16 cellular contexts compared by ENCODE assay signal in genomic region chr6:499617-500016, GRCh38.
DNase-seq lines count a peak whose midpoint lies in the region; ATAC-seq, FAIRE-seq and TF ChIP-seq lines count a peak whose summit lies in the region.
"Had no signal": no experiment of that assay in that cellular context is flagged by ENCODE, and none has a peak within 500 bp of the region (broad histone marks: within the 10 kb centered on the region; RNA-seq: fewer than 3 reads in every experiment).

No MANE protein-coding gene starts in this region.

- peaks cover 15 to 32% (median 23%) of the 10 kb centered on the region in 11 experiments; a peak in 18 of 22 replicates for H3K36me3 ChIP-seq in BLaER1 treated with 17β-estradiol and CSF1 and Interleukin-3, amounts not matched to agents 10 nM and 100 nM
- H3K36me3 ChIP-seq in adrenal gland (replicated peaks in 1 of 2): peaks cover 0 to 17% of the 10 kb centered on the region in 2 donors

- peaks cover 0 to 10% (median 0%) of the 10 kb centered on the region in 11 experiments; a peak in 2 of 22 replicates for H4K20me1 ChIP-seq in BLaER1 treated with 17β-estradiol and CSF1 and Interleukin-3, amounts not matched to agents 10 nM and 100 nM

- H3K27ac Mint-ChIP-seq in activated naive CD8-positive, alpha-beta T cell treated with anti-CD3 and anti-CD28 coated beads, Interleukin-2, amount 50 U/mL, for 24 hours: peak overlapping the region; percentile 99
- H3K27ac Mint-ChIP-seq: brain had no signal

- WGBS in adrenal gland, 4 donors: 82 to 87% (median 84%) methylated on average over 3 of the region's 3 CpGs

- no peaks in the 10 kb centered on the region for H3K9me3 Mint-ChIP-seq in activated naive CD8-positive, alpha-beta T cell treated with anti-CD3 and anti-CD28 coated beads, Interleukin-2, amount 50 U/mL, for 24 hours
- H3K9me3 Mint-ChIP-seq: brain had no signal

- TF ChIP-seq POLR2A in GM12892 (IDR thresholded peaks at IDR 0.05; ENCODE audit: low read depth, low read length) (no peak), adrenal gland (IDR thresholded peaks at IDR 0.05) (no peak)

- no peaks in the 10 kb centered on the region for H3K27me3 ChIP-seq in BLaER1 treated with 17β-estradiol and CSF1 and Interleukin-3, amounts not matched to agents 10 nM and 100 nM
- H3K27me3 ChIP-seq in adrenal gland: no peaks in the 10 kb centered on the region

- H3K4me3 ChIP-seq in BLaER1 treated with 17β-estradiol and CSF1 and Interleukin-3, amounts not matched to agents 10 nM and 100 nM: no peak overlapping the region; a peak in 1 of 20 replicates
- no peak overlapping the region for H3K4me3 ChIP-seq in adrenal gland

- FAIRE-seq in GM12892 (lab: Jason Lieb, UNC): peak; percentile 61
- FAIRE-seq: endothelial cell of umbilical vein had no signal

- intact Hi-C loops in adrenal gland (cut with DNase I): no loop called here

- peaks cover 0 to 25% (median 11%) of the 10 kb centered on the region in 11 experiments; a peak in 15 of 22 replicates for H3K9me3 ChIP-seq in BLaER1 treated with 17β-estradiol and CSF1 and Interleukin-3, amounts not matched to agents 10 nM and 100 nM (replicated peaks in 1 of 11)
- H3K9me3 ChIP-seq in adrenal gland (replicated peaks in 1 of 3): no peaks in the 10 kb centered on the region

- ATAC-seq in HG03432 (IDR thresholded peaks at IDR 0.05; ENCODE audit: unreplicated experiment): peak; percentile 40
- peak; percentile 44 for ATAC-seq in activated naive CD8-positive, alpha-beta T cell treated with anti-CD3 and anti-CD28 coated beads, Interleukin-2, amount 50 U/mL, for 24 hours
- ATAC-seq: HCT116, left lobe of liver had no signal

- H3K36me3 Mint-ChIP-seq in activated naive CD8-positive, alpha-beta T cell treated with anti-CD3 and anti-CD28 coated beads, Interleukin-2, amount 50 U/mL, for 24 hours (ENCODE audit: low read depth): peaks cover 42% of the 10 kb centered on the region

- H3K4me1 ChIP-seq in BLaER1 treated with 17β-estradiol and CSF1 and Interleukin-3, amounts not matched to agents 10 nM and 100 nM: peaks cover 33 to 61% (median 52%) of the 10 kb centered on the region in 10 experiments
- no peaks in the 10 kb centered on the region for H3K4me1 ChIP-seq in adrenal gland (replicated peaks in 1 of 2)

- no peak for TF ChIP-seq CTCF in adrenal gland (IDR thresholded peaks at IDR 0.05)

- H3K27ac ChIP-seq in BLaER1 treated with 17β-estradiol and CSF1 and Interleukin-3, amounts not matched to agents 10 nM and 100 nM: no peak overlapping the region
- H3K27ac ChIP-seq in adrenal gland: no peak overlapping the region
- H3K27ac ChIP-seq: C4-2B had no signal

- peak overlapping the region in 2 of 11 experiments; percentile 3 to 30; a peak in 2 of 22 replicates for H3K9ac ChIP-seq in BLaER1 treated with 17β-estradiol and CSF1 and Interleukin-3, amounts not matched to agents 10 nM and 100 nM

- H3K4me3 Mint-ChIP-seq in activated naive CD8-positive, alpha-beta T cell treated with anti-CD3 and anti-CD28 coated beads, Interleukin-2, amount 50 U/mL, for 24 hours: peak overlapping the region; percentile 80
- H3K4me3 Mint-ChIP-seq: brain had no signal

- H3K27me3 Mint-ChIP-seq in activated naive CD8-positive, alpha-beta T cell treated with anti-CD3 and anti-CD28 coated beads, Interleukin-2, amount 50 U/mL, for 24 hours: no peaks in the 10 kb centered on the region
- H3K27me3 Mint-ChIP-seq: brain had no signal

- DNase-seq in GM12892 (ENCODE audit: insufficient read length) (no peak), NCI-H1105 treated with DMSO at 0.1 percent for 48 hours (lab: John Stamatoyannopoulos, UW) (no peak), A172 (ENCODE audit: low spot score) (no peak), activated gamma-delta T cell treated with Interleukin-2 at 50 U/mL for 16 hours (no peak), adrenal gland (no peak)
- DNase-seq in activated naive CD8-positive, alpha-beta T cell treated with anti-CD3 and anti-CD28 coated beads, Interleukin-2, amount 50 U/mL, for 24 hours: no peak
- DNase-seq: head of caudate nucleus, nucleus accumbens, SW 1271 had no signal

- H3K4me2 ChIP-seq in BLaER1 treated with 17β-estradiol and CSF1 and Interleukin-3, amounts not matched to agents 10 nM and 100 nM: peak overlapping the region; percentile 31 to 74 (median 54); a peak in 20 of 22 replicates

- peaks cover 91% of the 10 kb centered on the region for H3K4me1 Mint-ChIP-seq in activated naive CD8-positive, alpha-beta T cell treated with anti-CD3 and anti-CD28 coated beads, Interleukin-2, amount 50 U/mL, for 24 hours
- H3K4me1 Mint-ChIP-seq: brain had no signal
